24 cellular contexts compared by ENCODE assay signal in genomic region chr3:142134799-142135325, GRCh38. TPM values are rescaled to one million over a fixed set of nuclear protein-coding genes. Genes with fewer than 3 reads are reported as not detected.
A peak's percentile ranks its signal among the peaks of the same experiment; 100 is the strongest.
DNase-seq lines count a peak whose midpoint lies in the region; ATAC-seq, FAIRE-seq and TF ChIP-seq lines count a peak whose summit lies in the region.
"Had no signal": no experiment of that assay in that cellular context is flagged by ENCODE, and none has a peak within 500 bp of the region (broad histone marks: within the 10 kb centered on the region; RNA-seq: fewer than 3 reads in every experiment).

No MANE protein-coding gene starts in this region.

- peak overlapping the region in 4 of 7 donors; percentile 9 to 82 (median 12) for H3K27ac Mint-ChIP-seq in CD4-positive, alpha-beta memory T cell
- H3K27ac Mint-ChIP-seq in IgD-negative memory B cell = peak overlapping the region in 2 of 3 donors; percentile 40 to 43
- peak overlapping the region; percentile 83 to 93 for H3K27ac Mint-ChIP-seq in effector memory CD8-positive, alpha-beta T cell

- TF ChIP-seq CTCF in osteoblast (IDR thresholded peaks at IDR 0.05; ENCODE audit: extremely low read depth, low read depth, low read length) = no peak

- H3K4me3 Mint-ChIP-seq in CD4-positive, alpha-beta memory T cell = no peak overlapping the region
- H3K4me3 Mint-ChIP-seq in IgD-negative memory B cell = no peak overlapping the region
- no peak overlapping the region for H3K4me3 Mint-ChIP-seq in effector memory CD8-positive, alpha-beta T cell

- H3K27me3 ChIP-seq in CD4-positive, alpha-beta memory T cell (ENCODE audit: insufficient read depth, low read length) = no peaks in the 10 kb centered on the region
- H3K27me3 ChIP-seq in osteoblast (ENCODE audit: insufficient read depth, low read length) = no peaks in the 10 kb centered on the region
- H3K27me3 ChIP-seq: SJSA1 had no signal

- H3K9me3 ChIP-seq in CD4-positive, alpha-beta memory T cell (ENCODE audit: control insufficient read depth in 1 of 2, low read length in 2 of 2) = no peaks in the 10 kb centered on the region
- no peaks in the 10 kb centered on the region for H3K9me3 ChIP-seq in osteoblast (ENCODE audit: low read depth, low read length)
- H3K9me3 ChIP-seq: SJSA1 had no signal

- no peak overlapping the region for H2AFZ ChIP-seq in osteoblast (ENCODE audit: low read length)
- H2AFZ ChIP-seq: PC-9 had no signal

- peaks cover 0 to 3% of the 10 kb centered on the region in 2 donors for H3K36me3 Mint-ChIP-seq in CD4-positive, alpha-beta memory T cell
- peaks cover 6% of the 10 kb centered on the region for H3K36me3 Mint-ChIP-seq in IgD-negative memory B cell
- H3K36me3 Mint-ChIP-seq in effector memory CD8-positive, alpha-beta T cell (ENCODE audit: insufficient read depth) = peaks cover 9% of the 10 kb centered on the region

- intact Hi-C loops in CD4-positive, alpha-beta memory T cell (cut with micrococcal nuclease) = no loop called here

- H3K27me3 Mint-ChIP-seq in CD4-positive, alpha-beta memory T cell = no peaks in the 10 kb centered on the region
- no peaks in the 10 kb centered on the region for H3K27me3 Mint-ChIP-seq in IgD-negative memory B cell
- no peaks in the 10 kb centered on the region for H3K27me3 Mint-ChIP-seq in effector memory CD8-positive, alpha-beta T cell

- H3K9me3 Mint-ChIP-seq in CD4-positive, alpha-beta memory T cell = peaks cover 0 to 3% (median 0%) of the 10 kb centered on the region in 8 donors
- no peaks in the 10 kb centered on the region for H3K9me3 Mint-ChIP-seq in IgD-negative memory B cell
- H3K9me3 Mint-ChIP-seq in effector memory CD8-positive, alpha-beta T cell = no peaks in the 10 kb centered on the region

- H3K4me3 ChIP-seq in CD4-positive, alpha-beta memory T cell (ENCODE audit: low read length in 2 of 2) = no peak overlapping the region
- H3K4me3 ChIP-seq in osteoblast (ENCODE audit: insufficient read depth, low read length) = no peak overlapping the region
- H3K4me3 ChIP-seq: K562, PC-9, SJSA1 had no signal

- CTCF ChIA-PET in CD4-positive, alpha-beta memory T cell (lab: Charles Lee; ENCODE audit: partially characterized antibody) = interaction anchor here (1.3 kb wide), 1 partner anchor 14 kb away, joined by 3 read pairs; no protein-coding TSS in a partner anchor

- peaks cover 4 to 12% (median 7%) of the 10 kb centered on the region in 4 donors for H3K4me1 Mint-ChIP-seq in CD4-positive, alpha-beta memory T cell
- H3K4me1 Mint-ChIP-seq in IgD-negative memory B cell = peaks cover 0 to 11% (median 4%) of the 10 kb centered on the region in 3 donors
- H3K4me1 Mint-ChIP-seq in effector memory CD8-positive, alpha-beta T cell (ENCODE audit: low read depth in 2 of 2) = peaks cover 6 to 14% of the 10 kb centered on the region in 2 donors

- POLR2A ChIA-PET in CD4-positive, alpha-beta memory T cell (lab: Charles Lee; ENCODE audit: partially characterized antibody) = no interaction called here

- no peaks in the 10 kb centered on the region for H3K4me1 ChIP-seq in CD4-positive, alpha-beta memory T cell (ENCODE audit: insufficient read depth, low read length)
- no peaks in the 10 kb centered on the region for H3K4me1 ChIP-seq in osteoblast (ENCODE audit: insufficient read depth, low read length)
- H3K4me1 ChIP-seq: SJSA1 had no signal

- FAIRE-seq in GM12892 (lab: Jason Lieb, UNC) = no peak
- FAIRE-seq: G401.6, HepG2, K562 had no signal

- H3K79me2 ChIP-seq in osteoblast (ENCODE audit: insufficient read depth, low read length) = no peaks in the 10 kb centered on the region

- no peak for DNase-seq in CD4-positive, alpha-beta memory T cell
- no peak for DNase-seq in effector memory CD8-positive, alpha-beta T cell
- DNase-seq in osteoblast (ENCODE audit: insufficient read length, low spot score, missing footprints) (peak; percentile 68), GM12892 (ENCODE audit: insufficient read length) (no peak)
- DNase-seq: COR-L47, DMS53, GOT3, HCEC 1CT, Kasumi-1, NCI-H1105, NCI-H1436 treated with DMSO at 0.1 percent for 48 hours, NCI-H187 treated with DMSO at 0.1 percent for 48 hours, NCI-H2107, NCI-H524 treated with DMSO at 0.1 percent for 48 hours, NCI-H774, PC-9 had no signal

- H4K20me1 ChIP-seq in osteoblast (ENCODE audit: insufficient read depth, low read length) = no peaks in the 10 kb centered on the region

- H3K27ac ChIP-seq in CD4-positive, alpha-beta memory T cell (ENCODE audit: low read depth, low read length) = no peak overlapping the region
- H3K27ac ChIP-seq in osteoblast (ENCODE audit: low read depth, low read length) = no peak overlapping the region
- H3K27ac ChIP-seq: PC-9, SJSA1 had no signal

- TF ChIP-seq POLR2A in GM12892 (IDR thresholded peaks at IDR 0.05; ENCODE audit: low read depth, low read length) = no peak

- no peak overlapping the region for H3K4me2 ChIP-seq in osteoblast (ENCODE audit: insufficient read depth, low read length)
- H3K4me2 ChIP-seq: PC-9 had no signal

- ATAC-seq in effector memory CD8-positive, alpha-beta T cell (replicated peaks) = no peak
- ATAC-seq in HG03095 (IDR thresholded peaks at IDR 0.05; ENCODE audit: unreplicated experiment) (no peak), HG02981 (IDR thresholded peaks at IDR 0.05; ENCODE audit: unreplicated experiment) (no peak)
- ATAC-seq: HepG2, K562, Right ventricle myocardium inferior had no signal

- H3K36me3 ChIP-seq in CD4-positive, alpha-beta memory T cell (ENCODE audit: insufficient read depth, low read length) = no peaks in the 10 kb centered on the region
- H3K36me3 ChIP-seq in osteoblast (ENCODE audit: insufficient read depth, low read length) = no peaks in the 10 kb centered on the region

RNA-seq across cellular contexts. Expression of gene TFDP2, which starts 14.5 kb away (rescaled TPM):
- total RNA-seq in CD4-positive, alpha-beta memory T cell = 10 to 100 TPM; 29.0 to 31.5 TPM
- polyA plus RNA-seq in CD4-positive, alpha-beta memory T cell = 10 to 100 TPM; 13.6 to 15.4 TPM
- 29.7 TPM for polyA plus RNA-seq in IgD-negative memory B cell
- total RNA-seq in osteoblast = 41.6 and 146 TPM in 2 replicates
- polyA plus RNA-seq in GM12892 (2012; ENCODE audit: missing spikeins) = 46.5 TPM

Comparison
In these comparisons a context has a peak if more than half of its experiments do, and no peak if none do; other contexts are left out.
1. H3K27ac Mint-ChIP-seq: peak in every context shown above with its lines; median percentile 88 in effector memory CD8-positive, alpha-beta T cell; 42 in IgD-negative memory B cell; 12 in CD4-positive, alpha-beta memory T cell.